1 cellular context compared by ENCODE assay signal in genomic region chr1:45205910-45206721, GRCh38.
TF ChIP-seq lines count a peak whose summit lies in the region.

Gene ZSWIM5, minus strand, starts transcription at chr1:45206605. Its CDS starts 255 bp downstream, at chr1:45206350.

TF ChIP-seq in K562, 482 proteins besides CTCF, POLR2A, EP300 and RAD21 (continued from another document and continues in another):
- TF ChIP-seq ATF6 (CRISPR knock-in tag; IDR thresholded peaks at IDR 0.05) (no peak), PHF21A (IDR thresholded peaks at IDR 0.05; ENCODE audit: borderline replicate concordance, low read depth) (no peak), FOXJ3 (CRISPR knock-in tag; IDR thresholded peaks at IDR 0.05) (no peak), MAZ (CRISPR knock-in tag; conservative IDR thresholded peaks at IDR 0.05 in 1 of 2, IDR thresholded peaks at IDR 0.05 in 1 of 2) (peak; percentile 32 to 37; a peak in 1 of 4 replicates), HNRNPLL (IDR thresholded peaks at IDR 0.05; ENCODE audit: low read depth, low read length, poor library complexity, severe bottlenecking) (peak; percentile 47), PHB (CRISPR knock-in tag; IDR thresholded peaks at IDR 0.05) (no peak), RFX7 (CRISPR knock-in tag; IDR thresholded peaks at IDR 0.05) (no peak), RHOXF2B (CRISPR knock-in tag; conservative IDR thresholded peaks at IDR 0.05) (no peak), TFAP4 (CRISPR knock-in tag; IDR thresholded peaks at IDR 0.05; ENCODE audit: borderline replicate concordance) (peak; percentile 39; the same call in 1 of the 2 replicates), DDX20 (tag; IDR thresholded peaks at IDR 0.05; ENCODE audit: low read depth) (no peak), MITF (IDR thresholded peaks at IDR 0.05) (no peak), TRIM25 (IDR thresholded peaks at IDR 0.05; ENCODE audit: borderline replicate concordance) (no peak), IRF9 (tag; IDR thresholded peaks at IDR 0.05) (no peak), SAFB2 (IDR thresholded peaks at IDR 0.05; ENCODE audit: borderline replicate concordance, low read depth, low read length, severe bottlenecking) (no peak), THAP12 (CRISPR knock-in tag; IDR thresholded peaks at IDR 0.05) (no peak), NR3C1 (CRISPR knock-in tag; IDR thresholded peaks at IDR 0.05) (no peak), KAT8 (IDR thresholded peaks at IDR 0.05; ENCODE audit: low read depth) (no peak), CTBP1 (IDR thresholded peaks at IDR 0.05; ENCODE audit: borderline replicate concordance) (peak; percentile 79; the same call in 1 of the 2 replicates), ZNF766 (CRISPR knock-in tag; conservative IDR thresholded peaks at IDR 0.05) (peak; percentile 59; the same call in 1 of the 2 replicates), BACH1 (tag; IDR thresholded peaks at IDR 0.05) (no peak), LARP7 (IDR thresholded peaks at IDR 0.05) (no peak), TAF9B (IDR thresholded peaks at IDR 0.05; ENCODE audit: partially characterized antibody) (no peak), TBL1XR1 (IDR thresholded peaks at IDR 0.05; ENCODE audit: low read length in 2 of 2) (no peak), BHLHE40 (IDR thresholded peaks at IDR 0.05; ENCODE audit: low read length) (no peak), STAG1 (CRISPR knock-in tag; IDR thresholded peaks at IDR 0.05; ENCODE audit: borderline replicate concordance) (no peak), ZNF395 (CRISPR knock-in tag; IDR thresholded peaks at IDR 0.05) (no peak), CXXC5 (CRISPR knock-in tag; IDR thresholded peaks at IDR 0.05) (peak; percentile 86; the same call in 1 of the 2 replicates), ZNF143 (CRISPR knock-in tag; IDR thresholded peaks at IDR 0.05) (no peak), ZNF592 (IDR thresholded peaks at IDR 0.05) (0 out of 2 replicates have a peak, but pooled peaks have one; percentile 14), CBFA2T3 (IDR thresholded peaks at IDR 0.05) (no peak), RBM22 (IDR thresholded peaks at IDR 0.05; ENCODE audit: low read depth, low read length, poor library complexity, severe bottlenecking) (no peak), BCL6 (CRISPR knock-in tag; IDR thresholded peaks at IDR 0.05) (no peak), RREB1 (CRISPR knock-in tag; IDR thresholded peaks at IDR 0.05) (peak; percentile 49; the same call in 1 of the 2 replicates), ZNF24 (IDR thresholded peaks at IDR 0.05) (no peak), ZNF436 (CRISPR knock-in tag; IDR thresholded peaks at IDR 0.05) (no peak), SAFB (IDR thresholded peaks at IDR 0.05; ENCODE audit: borderline replicate concordance, low read depth, low read length) (peak; percentile 62; the same call in 1 of the 2 replicates)
